Comparison of ENCODE assay signal across 8 cellular contexts in the genomic region with DNA sequence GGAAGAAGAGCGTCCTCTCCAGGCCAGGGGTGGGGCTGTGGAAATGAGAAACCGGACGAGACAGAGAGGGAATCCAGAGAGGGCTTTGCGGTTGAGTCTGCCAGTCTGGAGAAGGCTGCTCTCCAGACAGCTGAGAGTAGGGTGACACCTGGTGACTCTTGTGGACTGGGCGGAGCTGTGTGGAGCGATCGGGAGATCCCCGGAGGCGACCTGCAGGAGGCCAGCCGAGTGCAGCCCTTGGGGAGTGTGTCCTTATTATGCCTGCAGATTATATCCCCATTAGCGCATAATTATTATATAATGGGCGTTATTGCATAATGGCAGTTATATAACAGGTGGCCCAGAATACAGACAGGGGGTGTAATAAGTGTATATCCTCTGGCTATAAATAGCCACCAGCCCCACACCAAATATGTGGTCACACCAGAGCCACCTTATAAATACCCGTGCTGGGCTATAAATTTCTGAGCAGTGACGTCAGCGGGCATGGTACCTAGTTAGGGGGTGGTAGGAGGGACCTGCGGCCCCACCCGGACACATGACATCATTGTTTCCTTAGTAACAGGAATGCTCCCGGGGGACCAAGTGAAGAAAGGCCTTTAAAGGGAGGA. TPM values are rescaled to one million over a fixed set of nuclear protein-coding genes. Genes with fewer than 3 reads are reported as not detected.
DNase-seq lines count a peak whose midpoint lies in the region; ATAC-seq and TF ChIP-seq lines count a peak whose summit lies in the region.

No MANE protein-coding gene starts in this region.

- peak; percentile 21 for TF ChIP-seq CTCF in epithelial cell of esophagus (IDR thresholded peaks at IDR 0.05; ENCODE audit: insufficient read depth, low read depth, low read length, missing control alignments)
- TF ChIP-seq CTCF in retinal pigment epithelial cell (conservative IDR thresholded peaks at IDR 0.05; ENCODE audit: low read depth, low read length), result peak; percentile 9
- no peak for TF ChIP-seq CTCF in spleen (IDR thresholded peaks at IDR 0.05 in 8 of 11, conservative IDR thresholded peaks at IDR 0.05 in 3 of 11)

- TF ChIP-seq POLR2A in spleen (IDR thresholded peaks at IDR 0.05), result no peak

- H3K27ac ChIP-seq in spleen, result peak overlapping the region in 1 of 8 donors; percentile 16

- H3K27me3 ChIP-seq in spleen (replicated peaks in 1 of 7), result no peaks in the 10 kb centered on the region

- H3K4me3 ChIP-seq in epithelial cell of esophagus (ENCODE audit: low read length) (no peak overlapping the region), retinal pigment epithelial cell (ENCODE audit: low read length) (no peak overlapping the region), spleen (no peak overlapping the region)

- DNase-seq in ELR (ENCODE audit: low read depth), result peak; percentile 91
- peak; percentile 84 for DNase-seq in NCI-H510A (lab: John Stamatoyannopoulos, UW)
- peak; percentile 75 for DNase-seq in epithelial cell of esophagus (ENCODE audit: low read depth)
- DNase-seq in retinal pigment epithelial cell (ENCODE audit: low read depth), result no peak
- DNase-seq in spleen, result no peak
- no peak for DNase-seq in occipital lobe (lab: John Stamatoyannopoulos, UW)
- DNase-seq in GM19240 (ENCODE audit: insufficient read length, low spot score), result no peak

- H3K36me3 ChIP-seq in spleen, result no peaks in the 10 kb centered on the region

- ATAC-seq in GM21723 (IDR thresholded peaks at IDR 0.05; ENCODE audit: unreplicated experiment), result no peak

- H3K9me3 ChIP-seq in spleen, result no peaks in the 10 kb centered on the region

- WGBS in spleen, 5 donors, result 65 to 87% (median 82%) methylated on average over 17 to 18 of the region's 18 CpGs

- H3K4me1 ChIP-seq in spleen, result peaks cover 0 to 27% (median 12%) of the 10 kb centered on the region in 6 donors

- intact Hi-C loops in spleen (cut with DNase I; ENCODE audit: low total_unique reads), result loop anchor here (10.0 kb wide), 1 partner anchor 52 kb away; no protein-coding TSS in a partner anchor

RNA-seq across cellular contexts. Expression of a gene that starts 41.2 kb away (rescaled TPM):
- 10 to 100 TPM; 12.3 to 41.4 (median 26.7) TPM for total RNA-seq in spleen
- polyA plus RNA-seq in spleen, result 1 to 10 TPM; 1.1 to 7.7 (median 1.5) TPM
- total RNA-seq in occipital lobe, result 124 TPM

Comparison
In these comparisons a context has a peak if more than half of its experiments do, and no peak if none do; other contexts are left out.
1. DNase-seq: peak in ELR (single experiment), NCI-H510A (single experiment) and epithelial cell of esophagus (single experiment); none in retinal pigment epithelial cell (single experiment), spleen (single experiment), occipital lobe (single experiment) and GM19240 (single experiment).
2. CTCF ChIP-seq: peak in epithelial cell of esophagus (single experiment) and retinal pigment epithelial cell (single experiment); none in spleen (0 of 11).